8 cellular contexts compared by ENCODE assay signal in the genomic region with DNA sequence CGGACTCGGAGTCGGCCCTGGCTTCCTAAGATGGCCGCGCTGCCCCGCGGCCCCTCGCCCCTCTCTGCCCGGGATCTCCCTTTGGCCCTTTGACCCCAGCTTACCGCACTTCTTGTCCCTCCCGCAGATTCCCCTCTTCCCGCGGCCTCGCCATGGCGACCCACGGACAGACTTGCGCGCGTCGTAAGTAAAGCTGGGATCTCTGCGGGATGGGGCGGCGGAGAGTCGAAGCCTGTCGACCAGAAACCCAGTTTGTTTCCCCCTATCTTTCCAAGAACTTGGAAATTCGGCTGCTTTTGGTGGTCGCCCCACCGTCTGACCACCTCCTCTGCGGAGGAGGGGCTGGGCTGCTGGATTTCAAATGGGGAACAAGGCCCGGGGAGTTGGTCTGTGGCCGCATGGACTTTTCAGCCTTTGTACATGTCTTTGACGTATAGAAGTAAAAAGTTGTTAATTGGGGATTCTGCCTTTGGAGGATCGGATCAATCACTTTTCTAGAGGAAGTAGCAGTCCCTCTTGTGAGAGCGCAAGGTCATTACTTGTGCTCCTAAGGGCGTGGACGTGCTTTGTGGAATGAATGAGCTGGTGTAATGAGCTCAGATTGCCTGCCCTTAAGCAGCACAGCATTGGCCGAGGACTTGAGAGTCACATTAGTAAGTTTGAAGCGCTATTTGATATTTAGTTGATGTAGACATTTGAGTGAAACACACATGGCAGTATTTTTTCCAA. TPM values are rescaled to one million over a fixed set of nuclear protein-coding genes. Genes with fewer than 3 reads are reported as not detected.
DNase-seq lines count a peak whose midpoint lies in the region; ATAC-seq and TF ChIP-seq lines count a peak whose summit lies in the region.

No MANE protein-coding gene starts in this region.

- peak overlapping the region; percentile 64 to 70 for H3K23ac ChIP-seq in mesenchymal stem cell (ENCODE audit: low read length in 2 of 2)

- no peak for TF ChIP-seq RAD21 in HCT116 (IDR thresholded peaks at IDR 0.05; ENCODE audit: low read depth)

- H4K20me1 ChIP-seq in HCT116 (ENCODE audit: insufficient read depth) (peaks cover 16% of the 10 kb centered on the region; the same call in 1 of the 2 replicates), SU-DHL-6 (ENCODE audit: low read depth, low read length) (peaks cover 4% of the 10 kb centered on the region; the same call in 1 of the 2 replicates)

- 0% methylated on average over 36 of the region's 38 CpGs for WGBS in mesenchymal stem cell
- WGBS in thyroid gland, 2 donors: 0% methylated on average over 27 to 30 of the region's 38 CpGs

- peak overlapping the region; percentile 51 for H2AK5ac ChIP-seq in mesenchymal stem cell (ENCODE audit: low read length, severe bottlenecking)

- H3K36me3 Mint-ChIP-seq in CD4-positive, CD25-positive, alpha-beta regulatory T cell: peaks cover 13% of the 10 kb centered on the region

- peak overlapping the region; percentile 99 for H2BK5ac ChIP-seq in mesenchymal stem cell (ENCODE audit: low read depth, low read length, poor library complexity, severe bottlenecking)

- TF ChIP-seq POLR2A in HCT116 (IDR thresholded peaks at IDR 0.05; ENCODE audit: borderline replicate concordance, extremely low read depth, insufficient read depth, insufficient read length) (no peak), thyroid gland (IDR thresholded peaks at IDR 0.05) (no peak)

- peaks cover 29% of the 10 kb centered on the region for H3K36me3 ChIP-seq in CD4-positive, CD25-positive, alpha-beta regulatory T cell (ENCODE audit: control insufficient read depth, insufficient read depth, low read length)
- peaks cover 21 to 43% of the 10 kb centered on the region in 2 experiments for H3K36me3 ChIP-seq in HCT116 (ENCODE audit: control insufficient read depth in 1 of 2, insufficient read depth in 2 of 2, low read length in 2 of 2)
- H3K36me3 ChIP-seq in SU-DHL-6 (ENCODE audit: low read length): peaks cover 20% of the 10 kb centered on the region
- H3K36me3 ChIP-seq in mesenchymal stem cell (ENCODE audit: control insufficient read depth in 1 of 2, insufficient read depth in 2 of 2, low read depth in 1 of 2, low read length in 2 of 2): peaks cover 19 to 44% of the 10 kb centered on the region in 2 experiments
- peaks cover 25 to 36% of the 10 kb centered on the region in 2 donors for H3K36me3 ChIP-seq in thyroid gland

- POLR2A ChIA-PET in HCT116 (lab: Charles Lee): interaction anchor here (0.6 to 3.3 kb wide), 7 partner anchors 10 to 24 kb away, joined by 3 to 14 read pairs (median 4); a partner anchor contains a TSS

- H2BK120ac ChIP-seq in mesenchymal stem cell (ENCODE audit: low read depth, low read length): peak overlapping the region; percentile 100

- no peak overlapping the region for H2BK12ac ChIP-seq in mesenchymal stem cell (ENCODE audit: low read length in 2 of 2)

- H3K4me2 ChIP-seq in HCT116 (ENCODE audit: low read length): peak overlapping the region; percentile 95
- H3K4me2 ChIP-seq in SU-DHL-6 (ENCODE audit: low read depth, low read length, poor library complexity, severe bottlenecking): peak overlapping the region; percentile 96
- peak overlapping the region; percentile 13 for H3K4me2 ChIP-seq in mesenchymal stem cell (ENCODE audit: low read length, poor library complexity, severe bottlenecking)

- intact Hi-C loops in HCT116 (cut with micrococcal nuclease) (no loop called here), thyroid gland (cut with DNase I) (no loop called here)

- peaks cover 32% of the 10 kb centered on the region for H3K4me1 ChIP-seq in CD4-positive, CD25-positive, alpha-beta regulatory T cell (ENCODE audit: control insufficient read depth, insufficient read depth, low read length, poor library complexity, severe bottlenecking)
- H3K4me1 ChIP-seq in HCT116 (ENCODE audit: control insufficient read depth in 1 of 2, insufficient read depth in 2 of 2, low read length in 2 of 2) (peaks cover 21 to 50% of the 10 kb centered on the region in 2 experiments), mesenchymal stem cell (ENCODE audit: control insufficient read depth, insufficient read depth, low read depth, low read length) (peaks cover 14% of the 10 kb centered on the region), thyroid gland (peaks cover 21 to 27% of the 10 kb centered on the region in 2 donors)

- H3K9me2 ChIP-seq in HCT116 (ENCODE audit: insufficient read depth) (no peaks in the 10 kb centered on the region), SU-DHL-6 (replicated peaks; ENCODE audit: insufficient read depth, low read length) (no peaks in the 10 kb centered on the region)

- BruUV-seq in HCT116 (replicated peaks; lab: Mats Ljungman, UMichigan): no TSS peak

- no peaks in the 10 kb centered on the region for H3F3A ChIP-seq in SU-DHL-6 (ENCODE audit: insufficient read depth)

- H4K91ac ChIP-seq in mesenchymal stem cell (ENCODE audit: low read length): peak overlapping the region; percentile 100

- peak overlapping the region; percentile 94 to 100 (median 98) for H3K27ac Mint-ChIP-seq in CD4-positive, CD25-positive, alpha-beta regulatory T cell

- H4K8ac ChIP-seq in mesenchymal stem cell (ENCODE audit: low read length): peak overlapping the region; percentile 100

- peak; percentile 5 to 55 (median 14) for DNase-seq in CD4-positive, CD25-positive, alpha-beta regulatory T cell
- DNase-seq in HCT116 (ENCODE audit: low read depth, low spot score): no peak
- DNase-seq in dedifferentiated amniotic fluid mesenchymal stem cell (ENCODE audit: extremely low spot score): peak; percentile 61
- peak; percentile 78 for DNase-seq in mesenchymal stem cell
- DNase-seq in thyroid gland: no peak
- DNase-seq in superior temporal gyrus (ENCODE audit: extremely low spot score): no peak

- H3K9me3 ChIP-seq in CD4-positive, CD25-positive, alpha-beta regulatory T cell (ENCODE audit: control insufficient read depth in 2 of 2, low read length in 2 of 2): no peaks in the 10 kb centered on the region
- H3K9me3 ChIP-seq in HCT116 (ENCODE audit: control insufficient read depth in 1 of 2, insufficient read depth in 1 of 2, low read depth in 1 of 2, low read length in 2 of 2): no peaks in the 10 kb centered on the region
- no peaks in the 10 kb centered on the region for H3K9me3 ChIP-seq in SU-DHL-6 (ENCODE audit: insufficient read depth, low read length)
- H3K9me3 ChIP-seq in mesenchymal stem cell (ENCODE audit: control insufficient read depth, low read length): no peaks in the 10 kb centered on the region
- H3K9me3 ChIP-seq in thyroid gland: no peaks in the 10 kb centered on the region

- H3K4me3 Mint-ChIP-seq in CD4-positive, CD25-positive, alpha-beta regulatory T cell: peak overlapping the region; percentile 96 to 99 (median 97)

- H2AFZ ChIP-seq in HCT116 (ENCODE audit: low read depth, low read length, poor library complexity, severe bottlenecking) (no peak overlapping the region), SU-DHL-6 (ENCODE audit: low read depth, low read length, severe bottlenecking) (peak overlapping the region; percentile 86), mesenchymal stem cell (ENCODE audit: low read depth, low read length) (peak overlapping the region; percentile 58)

- peak overlapping the region; percentile 99 for H3K9ac ChIP-seq in HCT116 (ENCODE audit: low read length)
- H3K9ac ChIP-seq in SU-DHL-6 (ENCODE audit: low read length): peak overlapping the region; percentile 99
- peak overlapping the region; percentile 100 for H3K9ac ChIP-seq in mesenchymal stem cell (ENCODE audit: low read length)

- no peak for TF ChIP-seq CTCF in HCT116 (IDR thresholded peaks at IDR 0.05 in 2 of 3, conservative IDR thresholded peaks at IDR 0.05 in 1 of 3; ENCODE audit: borderline replicate concordance in 1 of 3, insufficient read depth in 1 of 3, low read depth in 2 of 3, low read length in 2 of 3)
- TF ChIP-seq CTCF in SU-DHL-6 (IDR thresholded peaks at IDR 0.05; ENCODE audit: insufficient read depth, low read length, poor library complexity, severe bottlenecking): no peak
- no peak for TF ChIP-seq CTCF in thyroid gland (IDR thresholded peaks at IDR 0.05)

- peak overlapping the region; percentile 98 for H3K27ac ChIP-seq in CD4-positive, CD25-positive, alpha-beta regulatory T cell (ENCODE audit: insufficient read depth, low read length, poor library complexity, severe bottlenecking)
- H3K27ac ChIP-seq in HCT116 (ENCODE audit: low read depth, low read length) (peak overlapping the region; percentile 84), SU-DHL-6 (ENCODE audit: low read depth, low read length) (peak overlapping the region; percentile 83), mesenchymal stem cell (ENCODE audit: low read length, poor library complexity, severe bottlenecking) (peak overlapping the region; percentile 82), thyroid gland (peak overlapping the region; percentile 98 to 99 (median 99))

- CTCF ChIA-PET in HCT116 (lab: Charles Lee): interaction anchor here (0.5 to 1.3 kb wide), 3 partner anchors 19 to 918 kb away, joined by 4 to 7 read pairs (median 4); a partner anchor contains a TSS

- H3K9me3 Mint-ChIP-seq in CD4-positive, CD25-positive, alpha-beta regulatory T cell: no peaks in the 10 kb centered on the region

- no peak for ATAC-seq in CD4-positive, CD25-positive, alpha-beta regulatory T cell (ENCODE audit: low read depth in 2 of 2)
- ATAC-seq in HCT116: peak; percentile 49
- ATAC-seq in HG02938 (IDR thresholded peaks at IDR 0.05; ENCODE audit: unreplicated experiment): no peak

- H3K18ac ChIP-seq in mesenchymal stem cell (ENCODE audit: low read depth in 1 of 2, low read length in 2 of 2): peak overlapping the region; percentile 96 to 100

- H3K4ac ChIP-seq in mesenchymal stem cell (ENCODE audit: low read depth in 1 of 2, low read length in 2 of 2): peak overlapping the region; percentile 97 to 98

- H3K79me2 ChIP-seq in HCT116 (ENCODE audit: insufficient read depth, low read length) (peaks cover 56% of the 10 kb centered on the region), SU-DHL-6 (ENCODE audit: insufficient read depth, low read length) (peaks cover 52% of the 10 kb centered on the region)

- H3K27me3 Mint-ChIP-seq in CD4-positive, CD25-positive, alpha-beta regulatory T cell: peaks cover 9% of the 10 kb centered on the region

- no peaks in the 10 kb centered on the region for H3K79me1 ChIP-seq in mesenchymal stem cell (replicated peaks; ENCODE audit: low read length, poor library complexity, severe bottlenecking)

- H3K14ac ChIP-seq in mesenchymal stem cell (ENCODE audit: low read length in 2 of 2): peak overlapping the region; percentile 57 to 99

- H3K4me3 ChIP-seq in CD4-positive, CD25-positive, alpha-beta regulatory T cell (ENCODE audit: low read depth, low read length): peak overlapping the region; percentile 95
- H3K4me3 ChIP-seq in HCT116 (replicated peaks in 1 of 2; ENCODE audit: low read depth in 1 of 2, low read length in 2 of 2) (peak overlapping the region; percentile 85), SU-DHL-6 (ENCODE audit: insufficient read depth, low read length, poor library complexity, severe bottlenecking) (peak overlapping the region; percentile 98), mesenchymal stem cell (ENCODE audit: insufficient read depth in 1 of 2, low read depth in 1 of 2, low read length in 2 of 2) (peak overlapping the region; percentile 97 to 98), thyroid gland (replicated peaks in 1 of 3) (peak overlapping the region; percentile 77 to 97 (median 97))

- no peaks in the 10 kb centered on the region for H3K27me3 ChIP-seq in CD4-positive, CD25-positive, alpha-beta regulatory T cell (ENCODE audit: control insufficient read depth, insufficient read depth, low read length)
- no peaks in the 10 kb centered on the region for H3K27me3 ChIP-seq in HCT116 (ENCODE audit: insufficient read depth, low read length)
- H3K27me3 ChIP-seq in SU-DHL-6 (ENCODE audit: low read length): no peaks in the 10 kb centered on the region
- H3K27me3 ChIP-seq in mesenchymal stem cell (ENCODE audit: control insufficient read depth in 1 of 2, insufficient read depth in 1 of 2, low read length in 2 of 2): no peaks in the 10 kb centered on the region
- no peaks in the 10 kb centered on the region for H3K27me3 ChIP-seq in thyroid gland

- H3K4me1 Mint-ChIP-seq in CD4-positive, CD25-positive, alpha-beta regulatory T cell: peaks cover 16 to 34% (median 25%) of the 10 kb centered on the region in 4 donors

- H2BK15ac ChIP-seq in mesenchymal stem cell (ENCODE audit: low read depth, poor library complexity, severe bottlenecking): peak overlapping the region; percentile 97

- RAD21 ChIA-PET in HCT116 (lab: Charles Lee; ENCODE audit: low non-redundant PET in 1 of 2, low total read pairs in 2 of 2, uncharacterized antibody in 2 of 2, unreplicated experiment in 2 of 2): no interaction called here

RNA-seq across cellular contexts. Expression of a gene that starts 0.6 kb away (rescaled TPM):
- total RNA-seq in CD4-positive, CD25-positive, alpha-beta regulatory T cell: 110 TPM
- polyA plus RNA-seq in CD4-positive, CD25-positive, alpha-beta regulatory T cell: 100 to 1,000 TPM; 153 to 201 (median 160) TPM
- total RNA-seq in HCT116 (2021; ENCODE audit: unreplicated experiment) (289 TPM), thyroid gland (100 to 1,000 TPM; 113 to 144 (median 122) TPM)
- 231 and 273 TPM in 2 replicates for polyA plus RNA-seq in HCT116 (2012)
- polyA plus RNA-seq in mesenchymal stem cell (2013, experiment 1 of 2): 152 TPM
- 153 TPM for polyA plus RNA-seq in mesenchymal stem cell (2013, experiment 2 of 2)

RNA-seq across cellular contexts. Expression of a gene that starts 24.6 kb away (rescaled TPM):
- 21.1 TPM for total RNA-seq in CD4-positive, CD25-positive, alpha-beta regulatory T cell
- polyA plus RNA-seq in CD4-positive, CD25-positive, alpha-beta regulatory T cell: 10 to 100 TPM; 20.0 to 35.0 (median 22.8) TPM
- total RNA-seq in HCT116 (2021; ENCODE audit: unreplicated experiment) (35.1 TPM), thyroid gland (10 to 100 TPM; 43.4 to 74.0 (median 68.7) TPM)
- 24.9 and 32.5 TPM in 2 replicates for polyA plus RNA-seq in HCT116 (2012)
- 11.1 TPM for polyA plus RNA-seq in mesenchymal stem cell (2013, experiment 1 of 2)
- polyA plus RNA-seq in mesenchymal stem cell (2013, experiment 2 of 2): 8.8 TPM

Comparison
In these comparisons a context has a peak if more than half of its experiments do, and no peak if none do; other contexts are left out.
1. DNase-seq: peak in CD4-positive, CD25-positive, alpha-beta regulatory T cell (3 of 3), dedifferentiated amniotic fluid mesenchymal stem cell (single experiment) and mesenchymal stem cell (single experiment); none in HCT116 (single experiment), thyroid gland (0 of 2) and superior temporal gyrus (single experiment).
2. H3K4me2 ChIP-seq: peak in every context shown above with its lines; median percentile 96 in SU-DHL-6; 95 in HCT116; 13 in mesenchymal stem cell.
3. Peak in every context shown above with its lines, with median percentiles within 50 percentile points of each other: H3K27ac ChIP-seq, H3K4me3 ChIP-seq and H3K9ac ChIP-seq.